In genomic region chr6:158655569-158656450, GRCh38 we compare ENCODE assay signal across 9 cellular contexts. TPM values are rescaled to one million over a fixed set of nuclear protein-coding genes. Genes with fewer than 3 reads are reported as not detected.
DNase-seq lines count a peak whose midpoint lies in the region; ATAC-seq and TF ChIP-seq lines count a peak whose summit lies in the region.
"Had no signal": no experiment of that assay in that cellular context is flagged by ENCODE, and none has a peak within 500 bp of the region (broad histone marks: within the 10 kb centered on the region; RNA-seq: fewer than 3 reads in every experiment).

No MANE protein-coding gene starts in this region.

- H3K4me3 Mint-ChIP-seq in HFFc6: peak overlapping the region; percentile 79

- no peaks in the 10 kb centered on the region for H3K4me1 ChIP-seq in colonic mucosa
- peaks cover 16 to 20% of the 10 kb centered on the region in 2 donors for H3K4me1 ChIP-seq in gastrocnemius medialis

- in situ Hi-C loops in gastrocnemius medialis (cut with MboI; ENCODE audit: low sequenced_read_pairs in 4 of 4): no loop called here

- H3K9me3 ChIP-seq in colonic mucosa (no peaks in the 10 kb centered on the region), gastrocnemius medialis (no peaks in the 10 kb centered on the region)

- H3K36me3 Mint-ChIP-seq in HFFc6 (ENCODE audit: low read depth): peaks cover 7% of the 10 kb centered on the region; the same call in 1 of the 2 replicates

- peak; percentile 25 for ATAC-seq in gastrocnemius medialis
- no peak for ATAC-seq in HG03469 (IDR thresholded peaks at IDR 0.05; ENCODE audit: unreplicated experiment)
- no peak for ATAC-seq in GM19467 (IDR thresholded peaks at IDR 0.05; ENCODE audit: unreplicated experiment)

- H3K27ac ChIP-seq in colonic mucosa (peak overlapping the region; percentile 66), gastrocnemius medialis (peak overlapping the region; percentile 87 to 96 (median 91)), RWPE1 (no peak overlapping the region)
- H3K27ac ChIP-seq: epithelial cell of prostate had no signal

- intact Hi-C loops in colonic mucosa (cut with DNase I) (no loop called here), gastrocnemius medialis (cut with DNase I; ENCODE audit: low total_unique reads) (loop anchor here (1.0 to 10.0 kb wide), 4 partner anchors 7 to 879 kb away; no protein-coding TSS in a partner anchor)

- DNase-seq in HFFc6 (no peak), NCI-H510A treated with DMSO at 0.1 percent for 48 hours (lab: John Stamatoyannopoulos, UW) (peak; percentile 91), colonic mucosa (no peak), gastrocnemius medialis (peak in 1 of 2 donors; percentile 56), RWPE1 (ENCODE audit: low spot score) (no peak)
- DNase-seq: stimulated activated CD4-positive, alpha-beta T cell treated with anti-CD3 and anti-CD28 coated beads, Interleukin-2, amount 100 ng/mL, for 24 hours had no signal

- H3K4me3 ChIP-seq in colonic mucosa (no peak overlapping the region), gastrocnemius medialis (peak overlapping the region in 1 of 4 donors; percentile 13)

- TF ChIP-seq CTCF in HFFc6 (IDR thresholded peaks at IDR 0.05): no peak
- TF ChIP-seq CTCF in colonic mucosa (IDR thresholded peaks at IDR 0.05): no peak
- no peak for TF ChIP-seq CTCF in gastrocnemius medialis (IDR thresholded peaks at IDR 0.05 in 4 of 5, conservative IDR thresholded peaks at IDR 0.05 in 1 of 5)
- TF ChIP-seq CTCF in RWPE1 (conservative IDR thresholded peaks at IDR 0.05; ENCODE audit: low read depth): no peak

- H3K36me3 ChIP-seq in colonic mucosa: no peaks in the 10 kb centered on the region
- no peaks in the 10 kb centered on the region for H3K36me3 ChIP-seq in gastrocnemius medialis

- H3K9me3 Mint-ChIP-seq in HFFc6: no peaks in the 10 kb centered on the region

- peak overlapping the region; percentile 96 for H3K27ac Mint-ChIP-seq in HFFc6

- no peak for TF ChIP-seq POLR2A in gastrocnemius medialis (IDR thresholded peaks at IDR 0.05)

- no peaks in the 10 kb centered on the region; the same call in 1 of the 2 replicates for H3K27me3 Mint-ChIP-seq in HFFc6 (ENCODE audit: insufficient read depth)

- peaks cover 53% of the 10 kb centered on the region for H3K4me1 Mint-ChIP-seq in HFFc6 (ENCODE audit: low read depth)

- POLR2A ChIA-PET in RWPE1 (lab: Yijun Ruan, JAX; ENCODE audit: low non-redundant PET): no interaction called here

- H3K9ac ChIP-seq in colonic mucosa (ENCODE audit: low read depth in 2 of 2, low read length in 2 of 2): no peak overlapping the region

- no peaks in the 10 kb centered on the region for H3K27me3 ChIP-seq in colonic mucosa
- H3K27me3 ChIP-seq in gastrocnemius medialis: no peaks in the 10 kb centered on the region

- CTCF ChIA-PET in RWPE1 (lab: Yijun Ruan, JAX): interaction anchor here (1.5 kb wide), 1 partner anchor 435 kb away, joined by 3 read pairs; no protein-coding TSS in a partner anchor

RNA-seq across cellular contexts. Expression of gene SYTL3, which starts 6.0 kb away (rescaled TPM):
- 1 to 10 TPM; 3.1 to 5.7 (median 3.9) TPM for total RNA-seq in HFFc6 (2021; fragmentation: NEBNext Ultra II Directional; extraction: Animal tissue kit (Norgen Biotek cat#: 25700))
- total RNA-seq in colonic mucosa: 1 to 10 TPM; 1.1 to 3.1 TPM
- 10 to 100 TPM in 2 of 4 donors, 1 to 10 TPM in 2; 3.0 to 16.7 (median 6.7) TPM for total RNA-seq in gastrocnemius medialis

RNA-seq across cellular contexts. Expression of gene DYNLT1, which starts 11.3 kb away (rescaled TPM):
- 100 to 1,000 TPM; 163 to 185 (median 170) TPM for total RNA-seq in HFFc6 (2021; fragmentation: NEBNext Ultra II Directional; extraction: Animal tissue kit (Norgen Biotek cat#: 25700))
- 100 to 1,000 TPM; 140 to 166 TPM for total RNA-seq in colonic mucosa
- total RNA-seq in gastrocnemius medialis: 10 to 100 TPM; 62.8 to 94.7 (median 67.3) TPM

Comparison
In these comparisons a context has a peak if more than half of its experiments do, and no peak if none do; other contexts are left out.
1. ATAC-seq: peak in gastrocnemius medialis (2 of 2); none in HG03469 (single experiment) and GM19467 (single experiment).